In the genomic region with DNA sequence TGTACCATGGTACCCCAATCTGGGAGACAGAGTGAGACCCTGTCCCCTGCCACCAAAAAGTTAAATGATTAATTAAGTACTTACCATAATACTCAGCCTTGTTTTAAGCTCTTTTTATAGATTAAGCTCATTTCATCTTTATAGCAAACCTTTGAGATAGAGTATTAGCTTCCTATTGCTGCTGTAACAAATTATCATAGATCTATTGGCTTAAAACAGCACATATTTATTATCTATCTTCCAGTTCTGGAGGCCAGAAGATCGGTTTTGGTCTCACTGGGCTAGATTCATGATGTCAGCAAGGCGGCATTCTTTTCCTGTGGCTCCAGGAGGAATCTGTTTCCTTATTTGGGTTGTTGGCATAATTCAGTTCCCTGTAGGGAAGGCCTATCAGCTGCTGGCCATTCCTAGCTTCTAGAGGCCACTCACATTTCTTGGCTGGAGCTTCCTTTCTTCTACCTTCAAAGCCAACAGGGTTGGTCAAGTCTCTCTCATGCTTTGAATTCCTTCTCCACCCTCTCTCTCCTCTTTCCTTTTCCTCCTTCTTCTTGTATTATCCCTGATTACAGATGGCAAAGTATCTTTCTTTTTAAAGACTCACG, we compare ENCODE assay signal across 25 cellular contexts.
"Had no signal": no experiment of that assay in that cellular context is flagged by ENCODE, and none has a peak within 500 bp of the region (broad histone marks: within the 10 kb centered on the region; RNA-seq: fewer than 3 reads in every experiment).

No MANE protein-coding gene starts in this region.

- H3K4me1 Mint-ChIP-seq: memory B cell; stimulated activated effector memory CD8-positive, alpha-beta T cell treated with anti-CD3 and anti-CD28 coated beads, Interleukin-12 subunit alpha, Interleukin-12 subunit beta, amount 100 ng/mL, for 72 hours had no signal

- DNase-seq: cortex of kidney; dorsolateral prefrontal cortex; effector memory CD4-positive, alpha-beta T cell; gastrocnemius medialis; heart right ventricle; kidney; left cardiac atrium; left ventricle myocardium inferior; lower lobe of right lung; midbrain; occipital lobe; pancreas; right cardiac atrium; stimulated activated CD4-positive, alpha-beta T cell treated with anti-CD3 and anti-CD28 coated beads, Interleukin-4, amount 100 ng/mL, for 1 hour; stimulated activated CD8-positive, alpha-beta memory T cell treated with anti-CD3 and anti-CD28 coated beads, Interleukin-4, amount 100 ng/mL, for 48 hours; stimulated activated naive CD8-positive, alpha-beta T cell treated with anti-CD3 and anti-CD28 coated beads, Interleukin-15, Interleukin-2, amounts not matched to agents 100 U/mL and 50 U/mL, for 24 hours; testis; upper lobe of right lung had no signal

- ATAC-seq: gastrocnemius medialis; heart right ventricle; left cardiac atrium; lower lobe of right lung; natural killer cell treated with Interleukin-12 subunit alpha and Interleukin-12 subunit beta and Interleukin-15 and Interleukin-18, amount 100 ng/mL, for 72 hours; pancreas; right cardiac atrium; stimulated activated effector memory CD8-positive, alpha-beta T cell treated with anti-CD3 and anti-CD28 coated beads, Interleukin-12 subunit alpha, Interleukin-12 subunit beta, amount 100 ng/mL, for 72 hours; stimulated activated naive CD8-positive, alpha-beta T cell treated with anti-CD3 and anti-CD28 coated beads, Interleukin-15, Interleukin-2, amounts not matched to agents 100 U/mL and 50 U/mL, for 24 hours; upper lobe of right lung had no signal

- H3K4me1 ChIP-seq: esophagus muscularis mucosa, gastrocnemius medialis, left ventricle myocardium inferior, lower lobe of right lung, pancreas, upper lobe of right lung had no signal

- H3K27ac Mint-ChIP-seq: memory B cell; natural killer cell treated with Interleukin-12 subunit alpha and Interleukin-12 subunit beta and Interleukin-15 and Interleukin-18, amount 100 ng/mL, for 72 hours; progenitor cell of endocrine pancreas; stimulated activated effector memory CD8-positive, alpha-beta T cell treated with anti-CD3 and anti-CD28 coated beads, Interleukin-12 subunit alpha, Interleukin-12 subunit beta, amount 100 ng/mL, for 72 hours had no signal

- H3K9me3 ChIP-seq: gastrocnemius medialis, lower lobe of right lung, pancreas, testis, tibial nerve had no signal

- H3K27me3 Mint-ChIP-seq: progenitor cell of endocrine pancreas had no signal

- H3K27me3 ChIP-seq: dorsolateral prefrontal cortex, esophagus muscularis mucosa, gastrocnemius medialis, heart right ventricle, pancreas, testis, tibial nerve, upper lobe of right lung had no signal

- H3K36me3 ChIP-seq: esophagus muscularis mucosa, gastrocnemius medialis, heart right ventricle, left ventricle myocardium inferior, lower lobe of right lung, pancreas, tibial nerve, upper lobe of right lung had no signal

- H3K36me3 Mint-ChIP-seq: natural killer cell treated with Interleukin-12 subunit alpha and Interleukin-12 subunit beta and Interleukin-15 and Interleukin-18, amount 100 ng/mL, for 72 hours; stimulated activated effector memory CD8-positive, alpha-beta T cell treated with anti-CD3 and anti-CD28 coated beads, Interleukin-12 subunit alpha, Interleukin-12 subunit beta, amount 100 ng/mL, for 72 hours had no signal

- H3K27ac ChIP-seq: epithelial cell of prostate, esophagus muscularis mucosa, gastrocnemius medialis, heart right ventricle, left ventricle myocardium inferior, lower lobe of right lung, pancreas, testis, tibial nerve, upper lobe of right lung had no signal

- H3K4me3 Mint-ChIP-seq: memory B cell; natural killer cell treated with Interleukin-12 subunit alpha and Interleukin-12 subunit beta and Interleukin-15 and Interleukin-18, amount 100 ng/mL, for 72 hours; stimulated activated effector memory CD8-positive, alpha-beta T cell treated with anti-CD3 and anti-CD28 coated beads, Interleukin-12 subunit alpha, Interleukin-12 subunit beta, amount 100 ng/mL, for 72 hours had no signal

- H3K4me3 ChIP-seq: dorsolateral prefrontal cortex, esophagus muscularis mucosa, gastrocnemius medialis, heart right ventricle, left ventricle myocardium inferior, lower lobe of right lung, pancreas, testis, tibial nerve, upper lobe of right lung had no signal
